In genomic region chr18:79685971-79686370, GRCh38 we compare ENCODE assay signal across 12 cellular contexts.
"Had no signal": no experiment of that assay in that cellular context is flagged by ENCODE, and none has a peak within 500 bp of the region (broad histone marks: within the 10 kb centered on the region; RNA-seq: fewer than 3 reads in every experiment).

No MANE protein-coding gene starts in this region.

- H3K27me3 ChIP-seq: brain microvascular endothelial cell, hepatocyte had no signal

- H3K4me3 ChIP-seq: hepatocyte, SK-N-MC had no signal

- H3K36me3 ChIP-seq: brain microvascular endothelial cell had no signal

- H2AFZ ChIP-seq: hepatocyte had no signal

- H3K36me3 Mint-ChIP-seq: WTC11 had no signal

- ATAC-seq: WTC11 had no signal

- H3K4me3 Mint-ChIP-seq: dendritic cell treated with granulocyte-macrophage colony-stimulating factor and Interleukin-4, amounts not matched to agents 40 ng/mL and 50 ng/mL, for 4 days; WTC11 had no signal

- H3K9me3 Mint-ChIP-seq: dendritic cell treated with granulocyte-macrophage colony-stimulating factor and Interleukin-4, amounts not matched to agents 40 ng/mL and 50 ng/mL, for 4 days; T-cell; WTC11 had no signal

- H3K27ac ChIP-seq: brain microvascular endothelial cell, hepatocyte, SK-N-MC had no signal

- DNase-seq: activated CD8-positive, alpha-beta memory T cell treated with anti-CD3 and anti-CD28 coated beads, Interleukin-2, amount 50 U/mL, for 48 hours; activated effector memory CD4-positive, alpha-beta T cell treated with anti-CD3 and anti-CD28 coated beads, Interleukin-2, amount 50 U/mL, for 16 hours; amygdala; brain microvascular endothelial cell; cerebellar nuclear complex; erythroblast; posterior cingulate gyrus had no signal

- H3K27me3 Mint-ChIP-seq: dendritic cell treated with granulocyte-macrophage colony-stimulating factor and Interleukin-4, amounts not matched to agents 40 ng/mL and 50 ng/mL, for 4 days; T-cell had no signal

- H3K4me2 ChIP-seq: hepatocyte had no signal

- H3K27ac Mint-ChIP-seq: dendritic cell treated with granulocyte-macrophage colony-stimulating factor and Interleukin-4, amounts not matched to agents 40 ng/mL and 50 ng/mL, for 4 days; WTC11 had no signal
